Comparison of ENCODE assay signal across 22 cellular contexts in the genomic region with DNA sequence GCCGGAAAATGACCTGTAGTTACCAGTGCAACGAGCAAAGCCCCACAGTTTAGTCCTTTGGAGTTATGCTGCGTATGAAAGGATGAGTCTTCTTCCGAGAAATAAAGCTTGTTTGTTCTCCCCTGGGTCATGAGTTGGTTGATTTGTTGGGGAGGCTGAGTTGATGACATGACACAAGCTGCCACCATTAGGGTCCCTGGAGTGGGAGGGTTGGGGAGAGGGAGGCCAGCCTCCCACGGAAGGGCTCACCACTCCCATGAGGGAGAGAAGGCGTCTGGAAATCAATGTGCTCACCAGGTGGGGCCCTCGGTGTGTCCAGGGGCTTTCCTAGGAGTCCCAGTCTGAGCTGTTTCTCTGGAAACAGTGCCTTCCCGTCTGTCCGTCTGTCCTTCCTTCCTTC. TPM values are rescaled to one million over a fixed set of nuclear protein-coding genes. Genes with fewer than 3 reads are reported as not detected.
"Had no signal": no experiment of that assay in that cellular context is flagged by ENCODE, and none has a peak within 500 bp of the region (broad histone marks: within the 10 kb centered on the region; RNA-seq: fewer than 3 reads in every experiment).

No MANE protein-coding gene starts in this region.

- H3K36me3 Mint-ChIP-seq: activated naive CD4-positive, alpha-beta T cell treated with anti-CD3 and anti-CD28 coated beads, Interleukin-2, amount 10 ng/mL, durations not matched to agents 7 days and 5 days; natural killer cell; stimulated activated memory B cell treated with anti-CD40 and anti-IgM and Interleukin-4, amounts not matched to agents 10 μg/mL and 1 μg/mL and 100 μg/mL, for 72 hours; T-cell had no signal

- ATAC-seq: left cardiac atrium; natural killer cell; stimulated activated memory B cell treated with anti-CD40 and anti-IgM and Interleukin-4, amounts not matched to agents 10 μg/mL and 1 μg/mL and 100 μg/mL, for 72 hours; T-cell had no signal

- H3K27ac ChIP-seq: coronary artery, esophagus squamous epithelium, neutrophil, parathyroid adenoma, SK-N-MC, tibial nerve had no signal

- H3K9me3 Mint-ChIP-seq: activated naive CD4-positive, alpha-beta T cell treated with anti-CD3 and anti-CD28 coated beads, Interleukin-2, amount 10 ng/mL, durations not matched to agents 7 days and 5 days; natural killer cell; stimulated activated memory B cell treated with anti-CD40 and anti-IgM and Interleukin-4, amounts not matched to agents 10 μg/mL and 1 μg/mL and 100 μg/mL, for 72 hours; T-cell had no signal

- H3K27ac Mint-ChIP-seq: activated naive CD4-positive, alpha-beta T cell treated with anti-CD3 and anti-CD28 coated beads, Interleukin-2, amount 10 ng/mL, durations not matched to agents 7 days and 5 days; natural killer cell; T-cell had no signal

- H3K27me3 Mint-ChIP-seq: stimulated activated memory B cell treated with anti-CD40 and anti-IgM and Interleukin-4, amounts not matched to agents 10 μg/mL and 1 μg/mL and 100 μg/mL, for 72 hours; T-cell had no signal

- H3K4me3 Mint-ChIP-seq: activated naive CD4-positive, alpha-beta T cell treated with anti-CD3 and anti-CD28 coated beads, Interleukin-2, amount 10 ng/mL, durations not matched to agents 7 days and 5 days; natural killer cell; stimulated activated memory B cell treated with anti-CD40 and anti-IgM and Interleukin-4, amounts not matched to agents 10 μg/mL and 1 μg/mL and 100 μg/mL, for 72 hours; T-cell had no signal

- DNase-seq: activated CD4-positive, CD25-positive, alpha-beta regulatory T cell treated with anti-CD3 and anti-CD28 coated beads, Interleukin-2, amount 50 U/mL, for 72 hours; activated naive CD4-positive, alpha-beta T cell treated with anti-CD3 and anti-CD28 coated beads, Interleukin-2, amount 10 ng/mL, durations not matched to agents 7 days and 5 days; effector CD8-positive, alpha-beta T cell; esophagus squamous epithelium; glutamatergic neuron; left cardiac atrium; natural killer cell; stimulated activated CD4-positive, alpha-beta T cell treated with anti-CD3 and anti-CD28 coated beads, Interleukin-2, amount 100 ng/mL, for 48 hours; T-cell; T-helper 9 cell had no signal

RNA-seq across cellular contexts. Expression of a gene that starts 39.3 kb away (rescaled TPM):
- total RNA-seq: astrocyte, bronchial epithelial cell, endothelial cell of umbilical vein, esophagus squamous epithelium, fibroblast of villous mesenchyme, left cardiac atrium, mucosa of gallbladder, skeletal muscle tissue, tibial nerve had no signal
- polyA plus RNA-seq: endothelial cell of umbilical vein had no signal
